21 cellular contexts compared by ENCODE assay signal in the genomic region with DNA sequence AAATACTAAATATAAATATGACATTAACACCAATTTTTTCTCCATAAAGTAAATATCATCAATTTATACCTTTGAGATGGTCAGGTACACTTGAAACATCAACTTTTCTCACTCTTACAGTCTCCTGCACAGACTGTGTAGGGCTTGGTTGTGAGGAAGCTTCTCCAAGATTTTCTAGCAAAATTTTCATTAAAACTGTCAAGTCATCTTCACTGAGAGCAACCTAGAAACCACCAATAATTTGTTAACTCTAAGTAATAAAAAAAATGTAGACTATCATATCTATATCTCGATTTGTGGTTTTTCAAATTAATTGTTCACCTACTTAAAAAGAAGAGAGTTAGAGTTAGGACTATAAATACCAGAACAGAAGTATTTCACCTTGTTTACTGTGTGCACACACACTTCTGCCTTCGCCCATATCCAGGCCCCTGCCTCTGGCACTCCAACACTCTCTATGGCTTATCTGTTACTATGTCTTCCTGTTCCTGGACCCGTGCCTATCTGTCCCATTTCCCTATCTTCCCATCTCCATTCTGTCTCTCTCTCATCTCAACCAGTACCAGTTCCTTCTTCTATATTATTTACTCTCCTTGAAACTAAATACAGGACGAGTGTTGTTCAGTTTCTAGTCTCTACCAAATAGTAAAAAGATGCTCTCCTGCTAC.
DNase-seq lines count a peak whose midpoint lies in the region; ATAC-seq, FAIRE-seq and TF ChIP-seq lines count a peak whose summit lies in the region.
"Had no signal": no experiment of that assay in that cellular context is flagged by ENCODE, and none has a peak within 500 bp of the region (broad histone marks: within the 10 kb centered on the region; RNA-seq: fewer than 3 reads in every experiment).

No MANE protein-coding gene starts in this region.

- no peaks in the 10 kb centered on the region for H3K4me1 Mint-ChIP-seq in activated naive CD8-positive, alpha-beta T cell treated with anti-CD3 and anti-CD28 coated beads, Interleukin-2, amount 10 ng/mL, durations not matched to agents 7 days and 5 days
- H3K4me1 Mint-ChIP-seq in activated naive CD8-positive, alpha-beta T cell treated with anti-CD3 and anti-CD28 coated beads, Interleukin-2, amount 50 U/mL, for 24 hours: no peaks in the 10 kb centered on the region
- H3K4me1 Mint-ChIP-seq in astrocyte (ENCODE audit: low read depth, unreplicated experiment): no peaks in the 10 kb centered on the region
- no peaks in the 10 kb centered on the region for H3K4me1 Mint-ChIP-seq in type B pancreatic cell (ENCODE audit: unreplicated experiment)
- no peaks in the 10 kb centered on the region for H3K4me1 Mint-ChIP-seq in activated CD4-positive, alpha-beta memory T cell treated with anti-CD3 and anti-CD28 coated beads for 36 hours (ENCODE audit: low read depth)

- FAIRE-seq in astrocyte (lab: Jason Lieb, UNC): peak; percentile 55
- FAIRE-seq: GM18507 had no signal

- no peaks in the 10 kb centered on the region for H3K79me2 ChIP-seq in astrocyte (ENCODE audit: insufficient read depth, low read length)

- H3K4me1 ChIP-seq in astrocyte (ENCODE audit: insufficient read depth, low read length): no peaks in the 10 kb centered on the region
- H3K4me1 ChIP-seq: BLaER1 treated with 17β-estradiol and CSF1 and Interleukin-3, amounts not matched to agents 10 nM and 100 nM had no signal

- CTCF ChIA-PET in activated CD4-positive, alpha-beta memory T cell treated with anti-CD3 and anti-CD28 coated beads for 36 hours (lab: Charles Lee): no interaction called here

- DNase-seq in activated naive CD8-positive, alpha-beta T cell treated with anti-CD3 and anti-CD28 coated beads, Interleukin-2, amount 10 ng/mL, durations not matched to agents 7 days and 5 days: no peak
- DNase-seq in activated naive CD8-positive, alpha-beta T cell treated with anti-CD3 and anti-CD28 coated beads, Interleukin-2, amount 50 U/mL, for 24 hours: no peak
- DNase-seq in LNCaP clone FGC (ENCODE audit: low read depth): peak; percentile 33
- DNase-seq in astrocyte (ENCODE audit: low read depth): no peak
- no peak for DNase-seq in type B pancreatic cell (ENCODE audit: extremely low spot score, unreplicated experiment)
- DNase-seq in activated CD4-positive, alpha-beta memory T cell treated with anti-CD3 and anti-CD28 coated beads for 36 hours: no peak
- DNase-seq: CD8-positive, alpha-beta memory T cell; DMS53; GOT3; MG63; NCI-H1048; NCI-H1436 treated with DMSO at 0.1 percent for 48 hours; NCI-H2029 treated with DMSO at 0.1 percent for 48 hours; NCI-H2171; NCI-H526; PC-3; RPMI8226; SIG-M5 had no signal

- no peak for ATAC-seq in activated naive CD8-positive, alpha-beta T cell treated with anti-CD3 and anti-CD28 coated beads, Interleukin-2, amount 10 ng/mL, durations not matched to agents 7 days and 5 days (ENCODE audit: low read depth)
- ATAC-seq in activated naive CD8-positive, alpha-beta T cell treated with anti-CD3 and anti-CD28 coated beads, Interleukin-2, amount 50 U/mL, for 24 hours: no peak
- no peak for ATAC-seq in HG02759 (IDR thresholded peaks at IDR 0.05; ENCODE audit: unreplicated experiment)
- ATAC-seq: PC-3 had no signal

- no peaks in the 10 kb centered on the region for H3K9me3 ChIP-seq in astrocyte (ENCODE audit: insufficient read depth, low read depth, low read length)
- H3K9me3 ChIP-seq: BLaER1 treated with 17β-estradiol and CSF1 and Interleukin-3, amounts not matched to agents 10 nM and 100 nM; MG63 had no signal

- no peak overlapping the region for H3K27ac ChIP-seq in astrocyte (ENCODE audit: low read depth, low read length)
- H3K27ac ChIP-seq: BLaER1 treated with 17β-estradiol and CSF1 and Interleukin-3, amounts not matched to agents 10 nM and 100 nM had no signal

- H3K4me3 Mint-ChIP-seq in activated naive CD8-positive, alpha-beta T cell treated with anti-CD3 and anti-CD28 coated beads, Interleukin-2, amount 10 ng/mL, durations not matched to agents 7 days and 5 days: no peak overlapping the region
- H3K4me3 Mint-ChIP-seq in activated naive CD8-positive, alpha-beta T cell treated with anti-CD3 and anti-CD28 coated beads, Interleukin-2, amount 50 U/mL, for 24 hours: no peak overlapping the region
- H3K4me3 Mint-ChIP-seq in astrocyte (ENCODE audit: unreplicated experiment): no peak overlapping the region
- H3K4me3 Mint-ChIP-seq in type B pancreatic cell: no peak overlapping the region
- H3K4me3 Mint-ChIP-seq in activated CD4-positive, alpha-beta memory T cell treated with anti-CD3 and anti-CD28 coated beads for 36 hours: no peak overlapping the region
- H3K4me3 Mint-ChIP-seq: CD8-positive, alpha-beta memory T cell had no signal

- H3K4me2 ChIP-seq in astrocyte (ENCODE audit: low read length): no peak overlapping the region
- H3K4me2 ChIP-seq: BLaER1 treated with 17β-estradiol and CSF1 and Interleukin-3, amounts not matched to agents 10 nM and 100 nM had no signal

- H3K27ac Mint-ChIP-seq in activated naive CD8-positive, alpha-beta T cell treated with anti-CD3 and anti-CD28 coated beads, Interleukin-2, amount 10 ng/mL, durations not matched to agents 7 days and 5 days: peak overlapping the region; percentile 15
- no peak overlapping the region for H3K27ac Mint-ChIP-seq in activated naive CD8-positive, alpha-beta T cell treated with anti-CD3 and anti-CD28 coated beads, Interleukin-2, amount 50 U/mL, for 24 hours
- H3K27ac Mint-ChIP-seq in astrocyte (ENCODE audit: unreplicated experiment) (no peak overlapping the region), type B pancreatic cell (peak overlapping the region; percentile 16)
- H3K27ac Mint-ChIP-seq in activated CD4-positive, alpha-beta memory T cell treated with anti-CD3 and anti-CD28 coated beads for 36 hours: no peak overlapping the region

- no peaks in the 10 kb centered on the region for H3K27me3 Mint-ChIP-seq in activated naive CD8-positive, alpha-beta T cell treated with anti-CD3 and anti-CD28 coated beads, Interleukin-2, amount 10 ng/mL, durations not matched to agents 7 days and 5 days
- H3K27me3 Mint-ChIP-seq in activated naive CD8-positive, alpha-beta T cell treated with anti-CD3 and anti-CD28 coated beads, Interleukin-2, amount 50 U/mL, for 24 hours: no peaks in the 10 kb centered on the region
- H3K27me3 Mint-ChIP-seq in astrocyte (ENCODE audit: low read depth, unreplicated experiment) (no peaks in the 10 kb centered on the region), type B pancreatic cell (no peaks in the 10 kb centered on the region)
- H3K27me3 Mint-ChIP-seq in activated CD4-positive, alpha-beta memory T cell treated with anti-CD3 and anti-CD28 coated beads for 36 hours: no peaks in the 10 kb centered on the region
- H3K27me3 Mint-ChIP-seq: CD8-positive, alpha-beta memory T cell had no signal

- TF ChIP-seq CTCF in LNCaP clone FGC (IDR thresholded peaks at IDR 0.05; ENCODE audit: control insufficient read depth, extremely low read depth, insufficient read depth) (no peak), astrocyte (IDR thresholded peaks at IDR 0.05; ENCODE audit: insufficient read depth, low read depth, low read length) (no peak), type B pancreatic cell (conservative IDR thresholded peaks at IDR 0.05) (no peak)

- H3K9me3 Mint-ChIP-seq in activated naive CD8-positive, alpha-beta T cell treated with anti-CD3 and anti-CD28 coated beads, Interleukin-2, amount 10 ng/mL, durations not matched to agents 7 days and 5 days: no peaks in the 10 kb centered on the region
- H3K9me3 Mint-ChIP-seq in activated naive CD8-positive, alpha-beta T cell treated with anti-CD3 and anti-CD28 coated beads, Interleukin-2, amount 50 U/mL, for 24 hours: no peaks in the 10 kb centered on the region
- H3K9me3 Mint-ChIP-seq in astrocyte (ENCODE audit: unreplicated experiment): no peaks in the 10 kb centered on the region
- no peaks in the 10 kb centered on the region for H3K9me3 Mint-ChIP-seq in type B pancreatic cell
- no peaks in the 10 kb centered on the region for H3K9me3 Mint-ChIP-seq in activated CD4-positive, alpha-beta memory T cell treated with anti-CD3 and anti-CD28 coated beads for 36 hours
- H3K9me3 Mint-ChIP-seq: CD8-positive, alpha-beta memory T cell had no signal

- peaks cover 5% of the 10 kb centered on the region for H3K36me3 ChIP-seq in astrocyte (ENCODE audit: insufficient read depth, low read length)
- H3K36me3 ChIP-seq: MG63 had no signal

- POLR2A ChIA-PET in activated naive CD8-positive, alpha-beta T cell treated with anti-CD3 and anti-CD28 coated beads, Interleukin-2, amount 10 ng/mL, durations not matched to agents 7 days and 5 days (lab: Charles Lee): no interaction called here
- POLR2A ChIA-PET in activated CD4-positive, alpha-beta memory T cell treated with anti-CD3 and anti-CD28 coated beads for 36 hours (lab: Charles Lee): interaction anchor here (1.7 kb wide), 1 partner anchor 124 kb away, joined by 3 read pairs; the partner anchor contains the start of gene VPS13C

- intact Hi-C loops in activated CD4-positive, alpha-beta memory T cell treated with anti-CD3 and anti-CD28 coated beads for 36 hours (cut with micrococcal nuclease): no loop called here

- H3K4me3 ChIP-seq in LNCaP clone FGC (ENCODE audit: low read depth, low read length) (no peak overlapping the region), astrocyte (ENCODE audit: insufficient read depth, low read depth, low read length) (no peak overlapping the region)
- H3K4me3 ChIP-seq: BLaER1 treated with 17β-estradiol and CSF1 and Interleukin-3, amounts not matched to agents 10 nM and 100 nM; MG63 had no signal

- H3K27me3 ChIP-seq in astrocyte (ENCODE audit: insufficient read depth, low read length): no peaks in the 10 kb centered on the region
- H3K27me3 ChIP-seq: BLaER1 treated with 17β-estradiol and CSF1 and Interleukin-3, amounts not matched to agents 10 nM and 100 nM; MG63 had no signal

- no peak overlapping the region for H3K9ac ChIP-seq in astrocyte (ENCODE audit: low read length)
- H3K9ac ChIP-seq: BLaER1 treated with 17β-estradiol and CSF1 and Interleukin-3, amounts not matched to agents 10 nM and 100 nM had no signal

- no peaks in the 10 kb centered on the region for H4K20me1 ChIP-seq in astrocyte (ENCODE audit: insufficient read depth, low read length)

- H3K36me3 Mint-ChIP-seq in activated naive CD8-positive, alpha-beta T cell treated with anti-CD3 and anti-CD28 coated beads, Interleukin-2, amount 10 ng/mL, durations not matched to agents 7 days and 5 days: peaks cover 19% of the 10 kb centered on the region
- peaks cover 22% of the 10 kb centered on the region for H3K36me3 Mint-ChIP-seq in activated naive CD8-positive, alpha-beta T cell treated with anti-CD3 and anti-CD28 coated beads, Interleukin-2, amount 50 U/mL, for 24 hours (ENCODE audit: low read depth)
- H3K36me3 Mint-ChIP-seq in astrocyte (ENCODE audit: low read depth, unreplicated experiment): peaks cover 2% of the 10 kb centered on the region
- H3K36me3 Mint-ChIP-seq in type B pancreatic cell: peaks cover 13% of the 10 kb centered on the region
- peaks cover 12% of the 10 kb centered on the region for H3K36me3 Mint-ChIP-seq in activated CD4-positive, alpha-beta memory T cell treated with anti-CD3 and anti-CD28 coated beads for 36 hours

- no peak overlapping the region for H2AFZ ChIP-seq in astrocyte (ENCODE audit: low read depth, low read length)

Comparison
In these comparisons a context has a peak if more than half of its experiments do, and no peak if none do; other contexts are left out.
1. H3K27ac Mint-ChIP-seq: peak in activated naive CD8-positive, alpha-beta T cell treated with anti-CD3 and anti-CD28 coated beads, Interleukin-2, amount 10 ng/mL, durations not matched to agents 7 days and 5 days (single experiment) and type B pancreatic cell (single experiment); none in activated naive CD8-positive, alpha-beta T cell treated with anti-CD3 and anti-CD28 coated beads, Interleukin-2, amount 50 U/mL, for 24 hours (single experiment), astrocyte (single experiment) and activated CD4-positive, alpha-beta memory T cell treated with anti-CD3 and anti-CD28 coated beads for 36 hours (single experiment).